In the genomic region with DNA sequence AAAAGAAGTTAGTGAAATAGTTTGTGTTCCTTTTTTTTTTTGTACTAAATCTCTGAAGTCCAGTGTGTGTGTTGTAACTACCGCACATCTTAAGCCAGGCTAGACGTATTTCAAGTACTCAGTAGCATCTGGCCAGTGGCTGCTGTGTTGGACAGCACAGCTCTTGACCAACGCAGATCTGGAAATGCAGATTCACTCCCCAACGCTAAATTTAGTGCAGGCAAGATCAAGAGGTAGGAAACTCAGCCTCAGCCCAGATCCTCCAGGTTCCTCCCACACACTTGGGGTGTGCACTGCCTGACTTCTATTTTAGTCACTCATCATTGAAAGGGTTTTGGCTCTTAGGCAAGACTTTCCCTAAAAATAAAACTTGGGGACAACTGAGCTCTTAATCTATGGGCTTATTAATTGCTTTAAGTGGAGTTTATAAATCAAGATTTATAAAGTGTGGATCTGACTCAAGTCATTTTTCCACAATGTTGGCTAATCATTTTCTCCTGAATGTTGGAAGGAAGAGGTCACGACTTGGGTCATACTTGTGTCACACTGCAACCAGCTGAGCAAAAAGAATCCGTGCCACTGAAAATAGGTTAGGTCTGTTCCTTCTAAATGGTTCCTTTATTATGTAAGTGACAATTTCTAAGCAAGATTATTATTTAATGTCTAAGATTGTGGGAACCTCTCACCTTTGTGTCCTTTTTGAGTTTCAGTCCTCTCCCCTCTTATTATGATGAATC, we compare ENCODE assay signal across 19 cellular contexts.
DNase-seq lines count a peak whose midpoint lies in the region; ATAC-seq and TF ChIP-seq lines count a peak whose summit lies in the region.
"Had no signal": no experiment of that assay in that cellular context is flagged by ENCODE, and none has a peak within 500 bp of the region (broad histone marks: within the 10 kb centered on the region; RNA-seq: fewer than 3 reads in every experiment).

No MANE protein-coding gene starts in this region.

- H3K9ac ChIP-seq in DND-41 (ENCODE audit: low read depth, low read length) (no peak overlapping the region), endodermal cell (ENCODE audit: extremely low read depth, low read length, poor library complexity, severe bottlenecking) (no peak overlapping the region)
- H3K9ac ChIP-seq: GM23248 had no signal

- no peaks in the 10 kb centered on the region for H3K79me2 ChIP-seq in DND-41 (ENCODE audit: insufficient read depth, low read length)

- H3K27me3 Mint-ChIP-seq in activated CD4-positive, alpha-beta T cell treated with anti-CD3 and anti-CD28 coated beads for 36 hours: no peaks in the 10 kb centered on the region
- no peaks in the 10 kb centered on the region for H3K27me3 Mint-ChIP-seq in endodermal cell (ENCODE audit: insufficient read depth)

- TF ChIP-seq CTCF in DND-41 (IDR thresholded peaks at IDR 0.05; ENCODE audit: borderline replicate concordance, extremely low read depth, low read length, poor library complexity, severe bottlenecking): no peak
- no peak for TF ChIP-seq CTCF in endodermal cell (conservative IDR thresholded peaks at IDR 0.05)

- DNase-seq in activated CD4-positive, alpha-beta T cell treated with anti-CD3 and anti-CD28 coated beads for 36 hours: peak; percentile 48
- DNase-seq in activated CD4-positive, alpha-beta T cell treated with anti-CD3 and anti-CD28 coated beads, Interleukin-2, amount 50 U/mL, for 4 hours: no peak
- DNase-seq in DND-41 (no peak), SKM-1 (lab: John Stamatoyannopoulos, UW; ENCODE audit: unreplicated experiment) (peak; percentile 75), myocyte (ENCODE audit: low read depth) (peak; percentile 70), hippocampal formation (lab: John Stamatoyannopoulos, UW) (no peak), endodermal cell (no peak)
- DNase-seq: amniotic stem cell, GDM1, GM23248, lower lobe of right lung, NCI-H1092, NCI-H446 treated with DMSO at 0.1 percent for 48 hours, T-helper 9 cell had no signal

- H3K27me3 ChIP-seq in DND-41 (ENCODE audit: insufficient read depth, low read length, poor library complexity): no peaks in the 10 kb centered on the region
- H3K27me3 ChIP-seq in endodermal cell (ENCODE audit: control insufficient read depth, insufficient read depth, low read length, poor library complexity, severe bottlenecking): no peaks in the 10 kb centered on the region
- H3K27me3 ChIP-seq: suprapubic skin had no signal

- H3K36me3 Mint-ChIP-seq in activated CD4-positive, alpha-beta T cell treated with anti-CD3 and anti-CD28 coated beads for 36 hours (ENCODE audit: low read depth): peaks cover 6% of the 10 kb centered on the region
- no peaks in the 10 kb centered on the region for H3K36me3 Mint-ChIP-seq in endodermal cell (ENCODE audit: low read depth)

- H3K4me1 ChIP-seq in DND-41 (ENCODE audit: insufficient read depth, low read length) (peaks cover 84% of the 10 kb centered on the region), endodermal cell (ENCODE audit: control insufficient read depth, insufficient read depth, low read length) (peaks cover 3% of the 10 kb centered on the region)
- H3K4me1 ChIP-seq: lower lobe of right lung, suprapubic skin had no signal

- no peaks in the 10 kb centered on the region for H4K20me1 ChIP-seq in DND-41 (ENCODE audit: insufficient read depth, low read length)

- H3K4me3 Mint-ChIP-seq in activated CD4-positive, alpha-beta T cell treated with anti-CD3 and anti-CD28 coated beads for 36 hours: no peak overlapping the region
- no peak overlapping the region for H3K4me3 Mint-ChIP-seq in endodermal cell
- H3K4me3 Mint-ChIP-seq: neural crest cell had no signal

- H3K36me3 ChIP-seq in DND-41 (ENCODE audit: insufficient read depth, low read length) (no peaks in the 10 kb centered on the region), endodermal cell (ENCODE audit: control insufficient read depth, insufficient read depth, low read length) (no peaks in the 10 kb centered on the region)
- H3K36me3 ChIP-seq: lower lobe of right lung, suprapubic skin had no signal

- no peaks in the 10 kb centered on the region for H3K9me3 ChIP-seq in DND-41 (ENCODE audit: insufficient read depth, low read length, severe bottlenecking)
- H3K9me3 ChIP-seq in endodermal cell (ENCODE audit: control insufficient read depth, low read length): no peaks in the 10 kb centered on the region
- H3K9me3 ChIP-seq: lower lobe of right lung, suprapubic skin had no signal

- H3K4me3 ChIP-seq in DND-41 (ENCODE audit: low read depth in 1 of 2, low read length in 2 of 2) (no peak overlapping the region), endodermal cell (ENCODE audit: low read length) (no peak overlapping the region)
- H3K4me3 ChIP-seq: coronary artery, GM23248, lower lobe of right lung, suprapubic skin had no signal

- peaks cover 7% of the 10 kb centered on the region for H3K9me3 Mint-ChIP-seq in activated CD4-positive, alpha-beta T cell treated with anti-CD3 and anti-CD28 coated beads for 36 hours (ENCODE audit: low read depth)
- no peaks in the 10 kb centered on the region for H3K9me3 Mint-ChIP-seq in endodermal cell

- no peak overlapping the region for H3K27ac Mint-ChIP-seq in activated CD4-positive, alpha-beta T cell treated with anti-CD3 and anti-CD28 coated beads for 36 hours
- H3K27ac Mint-ChIP-seq in endodermal cell: no peak overlapping the region

- WGBS in endodermal cell (ENCODE audit: insufficient coverage in 1 of 2, insufficient read length in 1 of 2), 2 experiments: 90 to 100% methylated on average over 2 to 6 of the region's 6 CpGs

- peak; percentile 24 for ATAC-seq in activated CD4-positive, alpha-beta T cell treated with anti-CD3 and anti-CD28 coated beads for 36 hours
- ATAC-seq in DND-41 (ENCODE audit: insufficient read depth, low read depth) (no peak), GM19467 (IDR thresholded peaks at IDR 0.05; ENCODE audit: unreplicated experiment) (no peak)
- ATAC-seq: lower lobe of right lung, Panc1 had no signal

- CTCF ChIA-PET in activated CD4-positive, alpha-beta T cell treated with anti-CD3 and anti-CD28 coated beads for 36 hours (lab: Charles Lee): interaction anchor here (0.6 to 1.3 kb wide), 4 partner anchors 10 to 180 kb away, joined by 3 to 4 read pairs (median 3); no protein-coding TSS in a partner anchor

- no peak overlapping the region for H2AFZ ChIP-seq in DND-41 (ENCODE audit: low read depth, low read length)
- H2AFZ ChIP-seq: GM23248 had no signal

- POLR2A ChIA-PET in activated CD4-positive, alpha-beta T cell treated with anti-CD3 and anti-CD28 coated beads for 36 hours (lab: Charles Lee): interaction anchor here (0.6 to 0.7 kb wide), 2 partner anchors 10 to 743 kb away, joined by 3 read pairs; no protein-coding TSS in a partner anchor

- peaks cover 65% of the 10 kb centered on the region for H3K4me1 Mint-ChIP-seq in activated CD4-positive, alpha-beta T cell treated with anti-CD3 and anti-CD28 coated beads for 36 hours
- H3K4me1 Mint-ChIP-seq in endodermal cell: peaks cover 34% of the 10 kb centered on the region

- intact Hi-C loops in activated CD4-positive, alpha-beta T cell treated with anti-CD3 and anti-CD28 coated beads for 36 hours (cut with DNase I, micrococcal nuclease): loop anchor here in 1 of 2 experiments (1.0 kb wide), 1 partner anchor 28 kb away; no protein-coding TSS in a partner anchor

- no peak overlapping the region for H3K4me2 ChIP-seq in DND-41 (ENCODE audit: insufficient read depth, low read length)

- H3K27ac ChIP-seq in DND-41 (ENCODE audit: low read length) (peak overlapping the region; percentile 96), endodermal cell (ENCODE audit: low read depth, low read length) (no peak overlapping the region)
- H3K27ac ChIP-seq: coronary artery, GM23248, lower lobe of right lung, suprapubic skin had no signal

Comparison
In these comparisons a context has a peak if more than half of its experiments do, and no peak if none do; other contexts are left out.
1. DNase-seq: peak in activated CD4-positive, alpha-beta T cell treated with anti-CD3 and anti-CD28 coated beads for 36 hours (single experiment), SKM-1 (single experiment) and myocyte (single experiment); none in activated CD4-positive, alpha-beta T cell treated with anti-CD3 and anti-CD28 coated beads, Interleukin-2, amount 50 U/mL, for 4 hours (0 of 2), DND-41 (single experiment), hippocampal formation (0 of 2) and endodermal cell (single experiment).